1 cellular context compared by ENCODE assay signal in genomic region chr17:30323262-30323894, GRCh38.
A peak's percentile ranks its signal among the peaks of the same experiment; 100 is the strongest.
TF ChIP-seq lines count a peak whose summit lies in the region.

No MANE protein-coding gene starts in this region.

TF ChIP-seq in HepG2, 621 proteins besides CTCF, POLR2A, EP300 and RAD21:
- TF ChIP-seq ZSCAN31 (CRISPR knock-in tag; IDR thresholded peaks at IDR 0.05; ENCODE audit: low read depth) = peak; percentile 98
- no peak for TF ChIP-seq ARID5B (CRISPR knock-in tag; IDR thresholded peaks at IDR 0.05)
